1 cellular context compared by ENCODE assay signal in genomic region chr22:21681566-21682370, GRCh38.
TF ChIP-seq lines count a peak whose summit lies in the region.

No MANE protein-coding gene starts in this region.

TF ChIP-seq in WTC11, 78 proteins besides CTCF, POLR2A, EP300 and RAD21:
- no peak for TF ChIP-seq CBFB (CRISPR knock-in tag; IDR thresholded peaks at IDR 0.05; ENCODE audit: low read depth)
- TF ChIP-seq ZNF138 (CRISPR knock-in tag; conservative IDR thresholded peaks at IDR 0.05), result no peak
- no peak for TF ChIP-seq AR (CRISPR knock-in tag; IDR thresholded peaks at IDR 0.05)
- no peak for TF ChIP-seq IRF2 (CRISPR knock-in tag; IDR thresholded peaks at IDR 0.05; ENCODE audit: borderline replicate concordance, low read depth)
- TF ChIP-seq ATF2 (CRISPR knock-in tag; IDR thresholded peaks at IDR 0.05; ENCODE audit: borderline replicate concordance, low read depth), result no peak
- no peak for TF ChIP-seq ZNF425 (CRISPR knock-in tag; conservative IDR thresholded peaks at IDR 0.05)
- TF ChIP-seq ERG (CRISPR knock-in tag; IDR thresholded peaks at IDR 0.05), result no peak
